10 cellular contexts compared by ENCODE assay signal in genomic region chr7:6250364-6250833, GRCh38. TPM values are rescaled to one million over a fixed set of nuclear protein-coding genes. Genes with fewer than 3 reads are reported as not detected.
DNase-seq lines count a peak whose midpoint lies in the region; ATAC-seq and TF ChIP-seq lines count a peak whose summit lies in the region.
"Had no signal": no experiment of that assay in that cellular context is flagged by ENCODE, and none has a peak within 500 bp of the region (broad histone marks: within the 10 kb centered on the region; RNA-seq: fewer than 3 reads in every experiment).

No MANE protein-coding gene starts in this region.

- H3K4me1 ChIP-seq in mesendoderm (ENCODE audit: control insufficient read depth, low read depth, low read length), result peaks cover 1% of the 10 kb centered on the region

- H3K9ac ChIP-seq in mesendoderm (ENCODE audit: low read length), result no peak overlapping the region

- POLR2A ChIA-PET in activated CD4-positive, alpha-beta T cell treated with anti-CD3 and anti-CD28 coated beads for 36 hours (lab: Charles Lee), result interaction anchor here (0.8 kb wide), 1 partner anchor 29 kb away, joined by 3 read pairs; no protein-coding TSS in a partner anchor
- POLR2A ChIA-PET in activated CD4-positive, alpha-beta T cell treated with anti-CD3 and anti-CD28 coated beads, Interleukin-2, amount 10 ng/mL, durations not matched to agents 7 days and 5 days (lab: Charles Lee), result no interaction called here

- peak; percentile 62 for DNase-seq in activated CD4-positive, alpha-beta T cell treated with anti-CD3 and anti-CD28 coated beads for 36 hours
- DNase-seq in activated CD4-positive, alpha-beta T cell treated with anti-CD3 and anti-CD28 coated beads, Interleukin-2, amount 10 ng/mL, durations not matched to agents 7 days and 5 days, result no peak
- DNase-seq in nephron progenitor cell, result no peak
- no peak for DNase-seq in mesendoderm
- DNase-seq in NCI-H748 (lab: John Stamatoyannopoulos, UW; ENCODE audit: unreplicated experiment), result no peak
- DNase-seq: 8988T, kidney had no signal

- no peak overlapping the region for H3K23ac ChIP-seq in mesendoderm (ENCODE audit: low read length)

- no CpG with 5 or more reads among the region's 4 CpGs for WGBS in mesendoderm (ENCODE audit: extremely low coverage, insufficient coverage, low lambda C conversion rate)

- no peak overlapping the region for H4K8ac ChIP-seq in mesendoderm (ENCODE audit: low read depth, low read length)

- no peak for TF ChIP-seq CTCF in nephron (IDR thresholded peaks at IDR 0.05; ENCODE audit: unreplicated experiment in 3 of 3)
- no peak for TF ChIP-seq CTCF in nephron progenitor cell (IDR thresholded peaks at IDR 0.05)

- intact Hi-C loops in activated CD4-positive, alpha-beta T cell treated with anti-CD3 and anti-CD28 coated beads for 36 hours (cut with DNase I, micrococcal nuclease), result loop anchor here (1.0 kb wide), 1 partner anchor 29 kb away; no protein-coding TSS in a partner anchor

- no peak overlapping the region for H2BK120ac ChIP-seq in mesendoderm (ENCODE audit: low read depth, low read length)

- no peak overlapping the region for H2AK5ac ChIP-seq in mesendoderm (ENCODE audit: low read length)

- peaks cover 27% of the 10 kb centered on the region for H3K4me1 Mint-ChIP-seq in activated CD4-positive, alpha-beta T cell treated with anti-CD3 and anti-CD28 coated beads for 36 hours
- H3K4me1 Mint-ChIP-seq in activated CD4-positive, alpha-beta T cell treated with anti-CD3 and anti-CD28 coated beads, Interleukin-2, amount 10 ng/mL, durations not matched to agents 7 days and 5 days, result peaks cover 5% of the 10 kb centered on the region
- peaks cover 81% of the 10 kb centered on the region for H3K4me1 Mint-ChIP-seq in nephron
- peaks cover 71% of the 10 kb centered on the region for H3K4me1 Mint-ChIP-seq in nephron progenitor cell

- no peaks in the 10 kb centered on the region for H3K79me2 ChIP-seq in mesendoderm (ENCODE audit: control insufficient read depth, insufficient read depth, low read length)

- H4K5ac ChIP-seq in mesendoderm (ENCODE audit: low read length), result no peak overlapping the region

- H2BK15ac ChIP-seq in mesendoderm (replicated peaks; ENCODE audit: low read depth), result no peak overlapping the region

- H3K18ac ChIP-seq in mesendoderm (ENCODE audit: low read length), result no peak overlapping the region

- CTCF ChIA-PET in activated CD4-positive, alpha-beta T cell treated with anti-CD3 and anti-CD28 coated beads for 36 hours (lab: Charles Lee), result no interaction called here
- CTCF ChIA-PET in activated CD4-positive, alpha-beta T cell treated with anti-CD3 and anti-CD28 coated beads, Interleukin-2, amount 10 ng/mL, durations not matched to agents 7 days and 5 days (lab: Charles Lee), result interaction anchor here (1.2 kb wide), 1 partner anchor 13 kb away, joined by 3 read pairs; no protein-coding TSS in a partner anchor

- H3K79me1 ChIP-seq in mesendoderm (ENCODE audit: low read length), result no peaks in the 10 kb centered on the region

- H3K4ac ChIP-seq in mesendoderm (ENCODE audit: low read depth, low read length), result no peak overlapping the region

- H3K4me3 Mint-ChIP-seq in activated CD4-positive, alpha-beta T cell treated with anti-CD3 and anti-CD28 coated beads for 36 hours, result no peak overlapping the region
- H3K4me3 Mint-ChIP-seq in activated CD4-positive, alpha-beta T cell treated with anti-CD3 and anti-CD28 coated beads, Interleukin-2, amount 10 ng/mL, durations not matched to agents 7 days and 5 days, result no peak overlapping the region
- H3K4me3 Mint-ChIP-seq in nephron (no peak overlapping the region), nephron progenitor cell (no peak overlapping the region)

- H3K36me3 Mint-ChIP-seq in activated CD4-positive, alpha-beta T cell treated with anti-CD3 and anti-CD28 coated beads for 36 hours (ENCODE audit: low read depth), result no peaks in the 10 kb centered on the region
- H3K36me3 Mint-ChIP-seq in activated CD4-positive, alpha-beta T cell treated with anti-CD3 and anti-CD28 coated beads, Interleukin-2, amount 10 ng/mL, durations not matched to agents 7 days and 5 days (ENCODE audit: low read depth), result no peaks in the 10 kb centered on the region
- H3K36me3 Mint-ChIP-seq in nephron (ENCODE audit: low read depth) (no peaks in the 10 kb centered on the region), nephron progenitor cell (ENCODE audit: low read depth) (no peaks in the 10 kb centered on the region)

- no peak overlapping the region for H3K27ac Mint-ChIP-seq in activated CD4-positive, alpha-beta T cell treated with anti-CD3 and anti-CD28 coated beads for 36 hours
- H3K27ac Mint-ChIP-seq in activated CD4-positive, alpha-beta T cell treated with anti-CD3 and anti-CD28 coated beads, Interleukin-2, amount 10 ng/mL, durations not matched to agents 7 days and 5 days, result no peak overlapping the region
- peak overlapping the region in 2 of 3 experiments; percentile 41 to 47 for H3K27ac Mint-ChIP-seq in nephron
- no peak overlapping the region for H3K27ac Mint-ChIP-seq in nephron progenitor cell

- H3K27ac ChIP-seq in mesendoderm (ENCODE audit: low read depth, low read length), result no peak overlapping the region

- H3K27me3 ChIP-seq in mesendoderm (ENCODE audit: insufficient read depth, low read length, poor library complexity), result no peaks in the 10 kb centered on the region

- H3K4me2 ChIP-seq in mesendoderm (ENCODE audit: low read length), result no peak overlapping the region

- ATAC-seq in activated CD4-positive, alpha-beta T cell treated with anti-CD3 and anti-CD28 coated beads for 36 hours, result peak; percentile 95
- ATAC-seq in GM21447 (IDR thresholded peaks at IDR 0.05; ENCODE audit: unreplicated experiment), result peak; percentile 82
- ATAC-seq in HG03565 (IDR thresholded peaks at IDR 0.05; ENCODE audit: unreplicated experiment), result peak; percentile 81

- no peaks in the 10 kb centered on the region for H3K36me3 ChIP-seq in mesendoderm (ENCODE audit: control insufficient read depth, insufficient read depth, low read length)

- no peak overlapping the region for H3K4me3 ChIP-seq in mesendoderm (ENCODE audit: low read length)

- H3K9me3 Mint-ChIP-seq in activated CD4-positive, alpha-beta T cell treated with anti-CD3 and anti-CD28 coated beads for 36 hours (ENCODE audit: low read depth), result no peaks in the 10 kb centered on the region
- H3K9me3 Mint-ChIP-seq in activated CD4-positive, alpha-beta T cell treated with anti-CD3 and anti-CD28 coated beads, Interleukin-2, amount 10 ng/mL, durations not matched to agents 7 days and 5 days, result no peaks in the 10 kb centered on the region
- no peaks in the 10 kb centered on the region for H3K9me3 Mint-ChIP-seq in nephron
- no peaks in the 10 kb centered on the region for H3K9me3 Mint-ChIP-seq in nephron progenitor cell

- H2BK5ac ChIP-seq in mesendoderm (ENCODE audit: low read length), result no peak overlapping the region

- no peak overlapping the region for H3K56ac ChIP-seq in mesendoderm (ENCODE audit: low read length)

- H3K27me3 Mint-ChIP-seq in activated CD4-positive, alpha-beta T cell treated with anti-CD3 and anti-CD28 coated beads for 36 hours, result peaks cover 10% of the 10 kb centered on the region
- peaks cover 47% of the 10 kb centered on the region for H3K27me3 Mint-ChIP-seq in activated CD4-positive, alpha-beta T cell treated with anti-CD3 and anti-CD28 coated beads, Interleukin-2, amount 10 ng/mL, durations not matched to agents 7 days and 5 days
- H3K27me3 Mint-ChIP-seq in nephron (ENCODE audit: low read depth) (no peaks in the 10 kb centered on the region), nephron progenitor cell (ENCODE audit: low read depth, poor library complexity) (no peaks in the 10 kb centered on the region)

RNA-seq across cellular contexts. Expression of gene CYTH3, which starts 22.0 kb away (rescaled TPM):
- 1 to 10 TPM in 1 of 2 experiments, under 1 TPM in 1; 0.75 to 1.2 TPM for total RNA-seq in activated CD4-positive, alpha-beta T cell treated with anti-CD3 and anti-CD28 coated beads for 36 hours
- 1 to 10 TPM in 1 of 2 experiments, under 1 TPM in 1; 0.74 to 1.4 TPM for total RNA-seq in activated CD4-positive, alpha-beta T cell treated with anti-CD3 and anti-CD28 coated beads, Interleukin-2, amount 10 ng/mL, durations not matched to agents 7 days and 5 days
- 9.0 TPM for polyA plus RNA-seq in mesendoderm (2013, experiment 1 of 2)
- 9.2 TPM for polyA plus RNA-seq in mesendoderm (2013, experiment 2 of 2)

Comparison
In these comparisons a context has a peak if more than half of its experiments do, and no peak if none do; other contexts are left out.
1. H3K27ac Mint-ChIP-seq: peak in nephron (2 of 3); none in activated CD4-positive, alpha-beta T cell treated with anti-CD3 and anti-CD28 coated beads for 36 hours (single experiment), activated CD4-positive, alpha-beta T cell treated with anti-CD3 and anti-CD28 coated beads, Interleukin-2, amount 10 ng/mL, durations not matched to agents 7 days and 5 days (single experiment) and nephron progenitor cell (single experiment).
2. Peak in every context shown above with its lines, with median percentiles within 50 percentile points of each other: ATAC-seq.